22 cellular contexts compared by ENCODE assay signal in genomic region chr20:9092101-9092500, GRCh38. TPM values are rescaled to one million over a fixed set of nuclear protein-coding genes. Genes with fewer than 3 reads are reported as not detected.
"Had no signal": no experiment of that assay in that cellular context is flagged by ENCODE, and none has a peak within 500 bp of the region (broad histone marks: within the 10 kb centered on the region; RNA-seq: fewer than 3 reads in every experiment).

No MANE protein-coding gene starts in this region.

- H3K27me3 ChIP-seq: brain microvascular endothelial cell, thyroid gland had no signal

- H3K4me3 Mint-ChIP-seq: activated T-cell treated with anti-CD3 and anti-CD28 coated beads, Interleukin-2, amount 50 U/mL, for 24 hours; activated T-helper 17 cell treated with anti-CD3 and anti-CD28 coated beads, Interleukin-2, amount 50 U/mL, for 72 hours; memory B cell; natural killer cell treated with Interleukin-12 subunit alpha and Interleukin-12 subunit beta and Interleukin-15 and Interleukin-18, amount 100 ng/mL, for 72 hours had no signal

- H3K27me3 Mint-ChIP-seq: activated T-cell treated with anti-CD3 and anti-CD28 coated beads, Interleukin-2, amount 50 U/mL, for 24 hours; activated T-helper 17 cell treated with anti-CD3 and anti-CD28 coated beads, Interleukin-2, amount 50 U/mL, for 72 hours; memory B cell; natural killer cell treated with Interleukin-12 subunit alpha and Interleukin-12 subunit beta and Interleukin-15 and Interleukin-18, amount 100 ng/mL, for 72 hours; progenitor cell of endocrine pancreas had no signal

- H3K9me3 Mint-ChIP-seq: activated naive CD4-positive, alpha-beta T cell treated with anti-CD3 and anti-CD28 coated beads, Interleukin-2, amount 50 U/mL, for 72 hours; activated T-cell treated with anti-CD3 and anti-CD28 coated beads, Interleukin-2, amount 50 U/mL, for 24 hours; activated T-helper 17 cell treated with anti-CD3 and anti-CD28 coated beads, Interleukin-2, amount 50 U/mL, for 72 hours; memory B cell; natural killer cell treated with Interleukin-12 subunit alpha and Interleukin-12 subunit beta and Interleukin-15 and Interleukin-18, amount 100 ng/mL, for 72 hours had no signal

- H3K4me3 ChIP-seq: thyroid gland had no signal

- H3K36me3 ChIP-seq: brain microvascular endothelial cell, thyroid gland had no signal

- H3K9me3 ChIP-seq: thyroid gland had no signal

- H3K27ac Mint-ChIP-seq: activated naive CD4-positive, alpha-beta T cell treated with anti-CD3 and anti-CD28 coated beads, Interleukin-2, amount 50 U/mL, for 72 hours; activated T-cell treated with anti-CD3 and anti-CD28 coated beads, Interleukin-2, amount 50 U/mL, for 24 hours; activated T-helper 17 cell treated with anti-CD3 and anti-CD28 coated beads, Interleukin-2, amount 50 U/mL, for 72 hours; memory B cell; natural killer cell treated with Interleukin-12 subunit alpha and Interleukin-12 subunit beta and Interleukin-15 and Interleukin-18, amount 100 ng/mL, for 72 hours; progenitor cell of endocrine pancreas had no signal

- DNase-seq: activated CD4-positive, alpha-beta T cell treated with anti-CD3 and anti-CD28 coated beads, Interleukin-2, amount 50 U/mL, for 4 hours; activated CD8-positive, alpha-beta memory T cell treated with anti-CD3 and anti-CD28 coated beads for 24 hours; activated CD8-positive, alpha-beta memory T cell treated with anti-CD3 and anti-CD28 coated beads, Interleukin-2, amount 50 U/mL, for 4 hours; activated T-cell treated with anti-CD3 and anti-CD28 coated beads, Interleukin-2, amount 50 U/mL, for 24 hours; aorta; brain microvascular endothelial cell; central memory CD4-positive, alpha-beta T cell; effector memory CD4-positive, alpha-beta T cell; foreskin melanocyte; hypothalamus; nucleus accumbens; retina; stimulated activated CD4-positive, alpha-beta T cell treated with anti-CD3 and anti-CD28 coated beads, Interleukin-12 subunit alpha, Interleukin-12 subunit beta, amount 100 ng/mL, for 4 hours; stimulated activated CD4-positive, alpha-beta T cell treated with anti-CD3 and anti-CD28 coated beads, Interleukin-4, amount 100 ng/mL, for 4 hours; stimulated activated naive CD8-positive, alpha-beta T cell treated with anti-CD3 and anti-CD28 coated beads, Interleukin-15, Interleukin-2, amounts not matched to agents 100 U/mL and 50 U/mL, for 24 hours; T-helper 1 cell; thyroid gland had no signal

- ATAC-seq: activated naive CD4-positive, alpha-beta T cell treated with anti-CD3 and anti-CD28 coated beads, Interleukin-2, amount 50 U/mL, for 72 hours; activated T-helper 17 cell treated with anti-CD3 and anti-CD28 coated beads, Interleukin-2, amount 50 U/mL, for 72 hours; natural killer cell treated with Interleukin-12 subunit alpha and Interleukin-12 subunit beta and Interleukin-15 and Interleukin-18, amount 100 ng/mL, for 72 hours; stimulated activated naive CD8-positive, alpha-beta T cell treated with anti-CD3 and anti-CD28 coated beads, Interleukin-15, Interleukin-2, amounts not matched to agents 100 U/mL and 50 U/mL, for 24 hours had no signal

- H3K36me3 Mint-ChIP-seq: activated naive CD4-positive, alpha-beta T cell treated with anti-CD3 and anti-CD28 coated beads, Interleukin-2, amount 50 U/mL, for 72 hours; memory B cell; natural killer cell treated with Interleukin-12 subunit alpha and Interleukin-12 subunit beta and Interleukin-15 and Interleukin-18, amount 100 ng/mL, for 72 hours had no signal

- H3K27ac ChIP-seq: brain microvascular endothelial cell, thyroid gland had no signal

- H3K4me1 Mint-ChIP-seq: activated T-helper 17 cell treated with anti-CD3 and anti-CD28 coated beads, Interleukin-2, amount 50 U/mL, for 72 hours; memory B cell had no signal

RNA-seq across cellular contexts. Expression of gene PLCB4, which starts 23.2 kb away (rescaled TPM):
- total RNA-seq: activated naive CD4-positive, alpha-beta T cell treated with anti-CD3 and anti-CD28 coated beads, Interleukin-2, amount 50 U/mL, for 72 hours; activated T-helper 17 cell treated with anti-CD3 and anti-CD28 coated beads, Interleukin-2, amount 50 U/mL, for 72 hours; natural killer cell treated with Interleukin-12 subunit alpha and Interleukin-12 subunit beta and Interleukin-15 and Interleukin-18, amount 100 ng/mL, for 72 hours had no signal
